8 cellular contexts compared by ENCODE assay signal in the genomic region with DNA sequence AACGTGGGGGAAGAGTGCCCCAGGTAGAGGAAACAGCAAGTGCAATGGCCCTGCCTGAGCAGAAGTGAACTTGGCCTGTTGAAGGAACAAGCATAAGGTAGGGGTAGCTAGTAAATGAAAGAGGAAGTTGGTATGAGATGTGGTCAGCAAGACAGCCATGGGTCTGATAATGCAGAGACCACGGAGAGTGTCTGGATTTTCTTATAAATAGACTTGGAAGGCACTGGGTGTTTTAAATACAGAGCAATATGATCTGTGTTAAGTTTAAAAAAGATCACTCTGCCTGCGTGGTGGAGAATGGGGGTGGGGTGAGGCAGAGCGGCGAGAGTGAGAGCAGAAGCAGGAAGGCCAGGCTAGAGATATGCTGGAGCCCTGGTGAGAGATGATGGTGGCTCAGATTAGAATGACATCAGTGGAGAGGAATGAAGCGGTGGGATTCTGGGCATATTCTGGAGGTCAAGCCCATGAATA. TPM values are rescaled to one million over a fixed set of nuclear protein-coding genes. Genes with fewer than 3 reads are reported as not detected.
A peak's percentile ranks its signal among the peaks of the same experiment; 100 is the strongest.
DNase-seq lines count a peak whose midpoint lies in the region; ATAC-seq, FAIRE-seq and TF ChIP-seq lines count a peak whose summit lies in the region.

No MANE protein-coding gene starts in this region.

- ATAC-seq in GM21528 (IDR thresholded peaks at IDR 0.05; ENCODE audit: low FRiP score, unreplicated experiment) = peak; percentile 90

- DNase-seq in HTR-8/SVneo (ENCODE audit: insufficient read length, low spot score) (peak; percentile 62), hepatic stellate cell (ENCODE audit: low spot score) (peak; percentile 57), urothelium cell line (ENCODE audit: low spot score) (peak; percentile 65), AG08395 (ENCODE audit: low spot score) (no peak), SK-N-DZ (ENCODE audit: low spot score) (no peak)
- DNase-seq in activated CD4-positive, alpha-beta T cell treated with anti-CD3 and anti-CD28 coated beads, Interleukin-2, amount 50 U/mL, for 1 hour = peak; percentile 33

- peak overlapping the region; percentile 19 for H3K4me3 ChIP-seq in GM12875 (ENCODE audit: low read depth, low read length)

- FAIRE-seq in HTR-8/SVneo (lab: Jason Lieb, UNC) (peak; percentile 55), urothelium cell line (lab: Jason Lieb, UNC) (no peak)

- TF ChIP-seq CTCF in GM12875 (IDR thresholded peaks at IDR 0.05; ENCODE audit: borderline replicate concordance, insufficient read depth, low read depth, low read length) = no peak

RNA-seq across cellular contexts. Expression of a gene that starts 4.2 kb away (rescaled TPM):
- polyA plus RNA-seq in SK-N-DZ (2014; cell fraction: cytosol; rRNA removed) = 2.9 and 3.9 TPM in 2 replicates
- polyA plus RNA-seq in SK-N-DZ (2014; cell fraction: nucleus; rRNA removed) = 2.2 and 2.9 TPM in 2 replicates

Comparison
In these comparisons a context has a peak if more than half of its experiments do, and no peak if none do; other contexts are left out.
1. DNase-seq: peak in HTR-8/SVneo (single experiment), activated CD4-positive, alpha-beta T cell treated with anti-CD3 and anti-CD28 coated beads, Interleukin-2, amount 50 U/mL, for 1 hour (single experiment), hepatic stellate cell (single experiment) and urothelium cell line (single experiment); none in AG08395 (single experiment) and SK-N-DZ (single experiment).